Comparison of ENCODE assay signal across 9 cellular contexts in the genomic region with DNA sequence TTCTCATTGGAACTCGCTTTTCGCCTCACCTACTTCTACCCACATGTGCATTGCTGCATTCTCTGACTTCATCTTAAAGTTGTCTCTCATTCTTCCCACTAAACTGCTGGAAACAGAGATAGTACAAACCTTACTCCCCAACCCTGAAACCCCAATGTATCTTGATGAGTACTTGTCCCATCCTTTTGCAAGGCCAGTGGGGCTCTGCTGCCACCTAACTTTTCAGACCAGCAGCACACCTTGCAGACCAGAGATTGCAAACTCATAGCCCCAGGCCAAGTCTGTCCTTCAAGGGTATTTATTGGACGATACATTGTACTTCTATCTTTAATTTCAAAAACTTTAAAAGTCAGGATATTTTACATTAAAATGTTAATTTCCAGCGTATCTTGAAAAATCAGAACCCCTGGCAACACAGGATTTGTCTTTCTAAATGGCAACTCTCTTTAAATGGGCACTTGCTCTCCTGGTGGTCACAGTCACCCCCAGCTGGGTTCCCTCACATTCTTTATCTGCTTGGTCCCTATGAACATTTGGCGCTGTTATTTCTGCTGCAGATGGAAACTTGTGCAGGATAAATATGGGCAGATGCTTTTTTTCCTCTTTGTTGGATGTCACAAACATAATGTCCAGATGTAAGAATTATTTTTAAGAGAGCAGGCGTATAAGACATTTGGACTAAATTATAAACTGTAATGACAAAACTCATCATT.
DNase-seq lines count a peak whose midpoint lies in the region; ATAC-seq and TF ChIP-seq lines count a peak whose summit lies in the region.
"Had no signal": no experiment of that assay in that cellular context is flagged by ENCODE, and none has a peak within 500 bp of the region (broad histone marks: within the 10 kb centered on the region; RNA-seq: fewer than 3 reads in every experiment).

No MANE protein-coding gene starts in this region.

- H3K27me3 ChIP-seq in Caco-2 (replicated peaks; ENCODE audit: control insufficient read depth, insufficient read depth, low read length) = no peaks in the 10 kb centered on the region
- H3K27me3 ChIP-seq in effector memory CD4-positive, alpha-beta T cell (replicated peaks; ENCODE audit: control insufficient read depth, insufficient read depth, low read length, poor library complexity, severe bottlenecking) = no peaks in the 10 kb centered on the region

- no peak for ATAC-seq in T-cell (replicated peaks in 1 of 4)
- ATAC-seq in omental fat pad (ENCODE audit: low FRiP score) = no peak

- no peaks in the 10 kb centered on the region for H3K9me3 Mint-ChIP-seq in Caco-2 (ENCODE audit: unreplicated experiment)
- peaks cover 0 to 9% (median 5%) of the 10 kb centered on the region in 3 donors for H3K9me3 Mint-ChIP-seq in T-cell

- DNase-seq in Caco-2 (peak; percentile 39 to 43), GM20000 (ENCODE audit: low spot score) (peak; percentile 63), RPMI8226 (peak; percentile 24), iPS-NIHi7 (ENCODE audit: extremely low spot score) (peak; percentile 82), T-cell (no peak), omental fat pad (ENCODE audit: low spot score) (no peak)
- no peak for DNase-seq in effector memory CD4-positive, alpha-beta T cell
- DNase-seq in NK-92 treated with Interleukin-12 subunit alpha and Interleukin-12 subunit beta, amount 100 ng/mL, for 24 hours (lab: John Stamatoyannopoulos, UW) = no peak

- H3K4me3 Mint-ChIP-seq in Caco-2 (ENCODE audit: unreplicated experiment) (no peak overlapping the region), T-cell (no peak overlapping the region)

- TF ChIP-seq CTCF in Caco-2 (IDR thresholded peaks at IDR 0.05; ENCODE audit: insufficient read depth in 1 of 2, low read depth in 1 of 2, low read length in 1 of 2, severe bottlenecking in 1 of 2, unreplicated experiment in 1 of 2) (peak; percentile 20 to 72), GM20000 (IDR thresholded peaks at IDR 0.05; ENCODE audit: extremely low read depth, missing control alignments) (peak; percentile 62), omental fat pad (IDR thresholded peaks at IDR 0.05) (no peak)

- POLR2A ChIA-PET in Caco-2 (lab: Charles Lee) (no interaction called here), T-cell (lab: Charles Lee) (no interaction called here)

- H3K4me1 ChIP-seq in Caco-2 = no peaks in the 10 kb centered on the region
- no peaks in the 10 kb centered on the region for H3K4me1 ChIP-seq in effector memory CD4-positive, alpha-beta T cell (ENCODE audit: control insufficient read depth, insufficient read depth, low read length, poor library complexity, severe bottlenecking)
- H3K4me1 ChIP-seq: parathyroid adenoma had no signal

- no peak overlapping the region for H3K27ac Mint-ChIP-seq in Caco-2 (ENCODE audit: unreplicated experiment)
- no peak overlapping the region for H3K27ac Mint-ChIP-seq in T-cell

- no peak overlapping the region for H3K4me3 ChIP-seq in Caco-2 (ENCODE audit: low read depth, low read length)
- H3K4me3 ChIP-seq in effector memory CD4-positive, alpha-beta T cell (ENCODE audit: insufficient read depth, low read depth, low read length, poor library complexity, severe bottlenecking) = no peak overlapping the region

- intact Hi-C loops in Caco-2 (cut with micrococcal nuclease; ENCODE audit: unreplicated experiment) = loop anchor here (1.0 kb wide), 2 partner anchors 356 to 435 kb away; no protein-coding TSS in a partner anchor

- no TSS peak for BruUV-seq in Caco-2 (replicated peaks; lab: Mats Ljungman, UMichigan)

- H3K36me3 Mint-ChIP-seq in Caco-2 (ENCODE audit: insufficient read depth, unreplicated experiment) (no peaks in the 10 kb centered on the region), T-cell (peaks cover 4% of the 10 kb centered on the region)

- no peaks in the 10 kb centered on the region for H3K4me1 Mint-ChIP-seq in Caco-2 (ENCODE audit: low read depth, unreplicated experiment)
- no peaks in the 10 kb centered on the region for H3K4me1 Mint-ChIP-seq in T-cell

- H3K27me3 Mint-ChIP-seq in Caco-2 (ENCODE audit: insufficient read depth, unreplicated experiment) (peaks cover 2% of the 10 kb centered on the region), T-cell (peaks cover 0 to 4% of the 10 kb centered on the region in 2 donors)

- H3K27ac ChIP-seq in effector memory CD4-positive, alpha-beta T cell (ENCODE audit: insufficient read depth, low read length, poor library complexity, severe bottlenecking) = no peak overlapping the region
- H3K27ac ChIP-seq: parathyroid adenoma had no signal

- CTCF ChIA-PET in Caco-2 (lab: Charles Lee) = interaction anchor here (0.6 to 1.6 kb wide), 4 partner anchors 80 to 434 kb away, joined by 3 to 6 read pairs (median 4); no protein-coding TSS in a partner anchor
- CTCF ChIA-PET in T-cell (lab: Charles Lee) = no interaction called here

- no peaks in the 10 kb centered on the region for H3K36me3 ChIP-seq in Caco-2 (ENCODE audit: control insufficient read depth, insufficient read depth, low read length)
- H3K36me3 ChIP-seq in effector memory CD4-positive, alpha-beta T cell (ENCODE audit: control insufficient read depth, insufficient read depth, low read length) = no peaks in the 10 kb centered on the region

- no peaks in the 10 kb centered on the region for H3K9me3 ChIP-seq in Caco-2
- no peaks in the 10 kb centered on the region for H3K9me3 ChIP-seq in effector memory CD4-positive, alpha-beta T cell (ENCODE audit: control insufficient read depth, low read length)

Comparison
In these comparisons a context has a peak if more than half of its experiments do, and no peak if none do; other contexts are left out.
1. DNase-seq: peak in Caco-2 (2 of 2), GM20000 (single experiment), RPMI8226 (single experiment) and iPS-NIHi7 (single experiment); none in effector memory CD4-positive, alpha-beta T cell (0 of 3), NK-92 treated with Interleukin-12 subunit alpha and Interleukin-12 subunit beta, amount 100 ng/mL, for 24 hours (single experiment), T-cell (0 of 34) and omental fat pad (single experiment).
2. CTCF ChIP-seq: peak in Caco-2 (2 of 2) and GM20000 (single experiment); none in omental fat pad (0 of 3).